In the genomic region with DNA sequence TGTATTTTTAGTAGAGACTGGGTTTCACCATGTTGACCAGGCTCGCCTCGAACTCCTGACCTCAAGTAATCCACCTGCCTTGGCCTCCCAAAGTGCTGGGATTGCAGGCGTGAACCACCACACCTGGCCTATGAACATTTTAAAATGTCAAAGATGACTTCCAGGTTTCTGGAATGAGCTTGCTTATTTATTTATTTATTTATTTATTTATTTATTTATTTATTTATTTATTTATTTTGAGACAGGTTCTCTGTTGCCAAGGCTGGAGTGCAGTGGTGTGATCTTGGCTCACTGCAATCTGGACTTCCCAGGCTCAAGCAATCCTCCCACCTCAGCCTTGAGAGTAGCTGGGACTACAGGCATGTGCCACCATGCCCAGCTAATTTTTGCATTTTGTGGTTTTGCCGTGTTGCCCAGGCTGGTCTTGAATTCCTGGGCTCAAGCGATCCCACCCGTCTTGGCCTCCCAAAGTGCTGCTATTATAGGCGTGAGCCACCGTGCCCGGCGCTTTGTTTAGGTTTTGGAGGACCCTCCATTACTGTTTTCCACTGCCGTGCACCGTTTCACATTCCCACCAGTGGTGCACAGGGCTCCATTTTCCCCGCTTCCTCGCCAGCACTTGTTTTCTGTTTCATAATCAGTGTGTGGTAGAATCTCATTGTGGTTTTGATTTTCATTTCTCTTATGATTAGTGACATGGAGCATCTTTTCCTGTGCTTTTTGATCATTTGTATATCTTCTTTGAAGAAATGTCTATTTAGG, we compare ENCODE assay signal across 1 cellular context.
TF ChIP-seq lines count a peak whose summit lies in the region.

No MANE protein-coding gene starts in this region.

TF ChIP-seq in HEK293, 187 proteins besides CTCF, POLR2A, EP300 and RAD21 (continued from another document):
- no peak for TF ChIP-seq PRDM10 (tag by site-specific recombination; IDR thresholded peaks at IDR 0.05)
- TF ChIP-seq ZNF140 (tag by site-specific recombination; IDR thresholded peaks at IDR 0.05), result peak; percentile 77; the same call in 1 of the 2 replicates
- TF ChIP-seq ZNF354C (tag by site-specific recombination; IDR thresholded peaks at IDR 0.05; ENCODE audit: borderline replicate concordance, low read depth), result 0 out of 2 replicates have a peak, but pooled peaks have one; percentile 69
- TF ChIP-seq ZSCAN23 (tag by site-specific recombination; IDR thresholded peaks at IDR 0.05), result 0 out of 2 replicates have a peak, but pooled peaks have one; percentile 41
- TF ChIP-seq EGR2 (tag by site-specific recombination; IDR thresholded peaks at IDR 0.05; ENCODE audit: low read depth), result no peak
- no peak for TF ChIP-seq HOXA7 (CRISPR knock-in tag; IDR thresholded peaks at IDR 0.05; ENCODE audit: borderline replicate concordance)
- peak; percentile 85 for TF ChIP-seq ZBTB8A (tag by site-specific recombination; IDR thresholded peaks at IDR 0.05)
- TF ChIP-seq ZNF292 (tag by site-specific recombination; IDR thresholded peaks at IDR 0.05; ENCODE audit: borderline replicate concordance, low read depth), result peak; percentile 37; the same call in 1 of the 2 replicates
- TF ChIP-seq REST (tag by site-specific recombination; IDR thresholded peaks at IDR 0.05), result peak; percentile 69
- TF ChIP-seq ZNF366 (tag by site-specific recombination; conservative IDR thresholded peaks at IDR 0.05), result 0 out of 2 replicates have a peak, but pooled peaks have one; percentile 18
- TF ChIP-seq ZNF19 (tag by site-specific recombination; IDR thresholded peaks at IDR 0.05; ENCODE audit: low read depth), result peak; percentile 50; the same call in 1 of the 2 replicates
- TF ChIP-seq ZNF548 (tag by site-specific recombination; IDR thresholded peaks at IDR 0.05), result no peak
- peak; percentile 88 for TF ChIP-seq ZNF558 (tag by site-specific recombination; IDR thresholded peaks at IDR 0.05)
- TF ChIP-seq ZFP37 (tag by site-specific recombination; IDR thresholded peaks at IDR 0.05), result peak; percentile 78
- TF ChIP-seq, protein P1, sequence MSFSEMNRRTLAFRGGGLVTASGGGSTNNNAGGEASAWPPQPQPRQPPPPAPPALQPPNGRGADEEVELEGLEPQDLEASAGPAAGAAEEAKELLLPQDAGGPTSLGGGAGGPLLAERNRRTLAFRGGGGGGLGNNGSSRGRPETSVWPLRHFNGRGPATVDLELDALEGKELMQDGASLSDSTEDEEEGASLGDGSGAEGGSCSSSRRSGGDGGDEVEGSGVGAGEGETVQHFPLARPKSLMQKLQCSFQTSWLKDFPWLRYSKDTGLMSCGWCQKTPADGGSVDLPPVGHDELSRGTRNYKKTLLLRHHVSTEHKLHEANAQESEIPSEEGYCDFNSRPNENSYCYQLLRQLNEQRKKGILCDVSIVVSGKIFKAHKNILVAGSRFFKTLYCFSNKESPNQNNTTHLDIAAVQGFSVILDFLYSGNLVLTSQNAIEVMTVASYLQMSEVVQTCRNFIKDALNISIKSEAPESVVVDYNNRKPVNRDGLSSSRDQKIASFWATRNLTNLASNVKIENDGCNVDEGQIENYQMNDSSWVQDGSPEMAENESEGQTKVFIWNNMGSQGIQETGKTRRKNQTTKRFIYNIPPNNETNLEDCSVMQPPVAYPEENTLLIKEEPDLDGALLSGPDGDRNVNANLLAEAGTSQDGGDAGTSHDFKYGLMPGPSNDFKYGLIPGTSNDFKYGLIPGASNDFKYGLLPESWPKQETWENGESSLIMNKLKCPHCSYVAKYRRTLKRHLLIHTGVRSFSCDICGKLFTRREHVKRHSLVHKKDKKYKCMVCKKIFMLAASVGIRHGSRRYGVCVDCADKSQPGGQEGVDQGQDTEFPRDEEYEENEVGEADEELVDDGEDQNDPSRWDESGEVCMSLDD (tag by site-specific recombination; IDR thresholded peaks at IDR 0.05), result no peak
- TF ChIP-seq HIC1 (tag by site-specific recombination; IDR thresholded peaks at IDR 0.05), result peak; percentile 22; the same call in 1 of the 2 replicates
